ENCODE assay signal across 21 cellular contexts in the genomic region with DNA sequence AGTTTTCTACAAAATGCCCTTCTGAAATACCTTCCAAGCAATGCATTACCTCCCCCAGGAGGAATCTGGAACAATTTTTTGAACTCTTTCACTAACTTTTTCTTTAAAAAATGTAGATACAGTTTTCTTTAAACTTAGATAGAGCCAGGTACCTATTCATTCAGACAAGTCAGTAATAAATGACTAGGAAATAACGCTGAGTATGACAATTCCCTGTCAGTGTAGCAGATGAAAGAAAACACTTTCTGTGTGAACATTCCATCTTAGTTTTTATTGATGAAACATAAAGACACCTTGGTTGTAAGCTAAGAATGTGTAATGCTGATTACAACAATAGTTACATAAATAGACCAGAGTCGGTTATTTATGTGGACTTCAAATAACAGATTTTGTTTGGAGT. TPM values are rescaled to one million over a fixed set of nuclear protein-coding genes. Genes with fewer than 3 reads are reported as not detected.
DNase-seq lines count a peak whose midpoint lies in the region; ATAC-seq, FAIRE-seq and TF ChIP-seq lines count a peak whose summit lies in the region.
"Had no signal": no experiment of that assay in that cellular context is flagged by ENCODE, and none has a peak within 500 bp of the region (broad histone marks: within the 10 kb centered on the region; RNA-seq: fewer than 3 reads in every experiment).

No MANE protein-coding gene starts in this region.

- CTCF ChIA-PET in A549 (lab: Yijun Ruan, JAX): no interaction called here
- CTCF ChIA-PET in activated CD4-positive, alpha-beta memory T cell treated with anti-CD3 and anti-CD28 coated beads, Interleukin-2, amount 10 ng/mL, durations not matched to agents 7 days and 5 days (lab: Charles Lee): interaction anchor here (0.6 kb wide), 1 partner anchor 17 kb away, joined by 3 read pairs; no protein-coding TSS in a partner anchor

- H3K4me3 ChIP-seq in A549: no peak overlapping the region
- H3K4me3 ChIP-seq in osteoblast (ENCODE audit: insufficient read depth, low read length): no peak overlapping the region
- H3K4me3 ChIP-seq: BLaER1, GM23248, PC-9, SJSA1 had no signal

- 93% methylated on average over 2 of the region's 2 CpGs for WGBS in A549 (ENCODE audit: missing lambda C conversion rate)

- no peak for TF ChIP-seq EP300 in A549 (IDR thresholded peaks at IDR 0.05)

- H3K27me3 Mint-ChIP-seq in brain: peaks cover 5% of the 10 kb centered on the region
- no peaks in the 10 kb centered on the region for H3K27me3 Mint-ChIP-seq in nephron progenitor cell (ENCODE audit: low read depth, poor library complexity)
- peaks cover 18% of the 10 kb centered on the region for H3K27me3 Mint-ChIP-seq in activated CD4-positive, alpha-beta memory T cell treated with anti-CD3 and anti-CD28 coated beads, Interleukin-2, amount 10 ng/mL, durations not matched to agents 7 days and 5 days

- H3K36me3 ChIP-seq in osteoblast (ENCODE audit: insufficient read depth, low read length): no peaks in the 10 kb centered on the region
- H3K36me3 ChIP-seq: BLaER1, SJSA1 had no signal

- H3K4me2 ChIP-seq in A549: no peak overlapping the region
- no peak overlapping the region for H3K4me2 ChIP-seq in osteoblast (ENCODE audit: insufficient read depth, low read length)
- H3K4me2 ChIP-seq: BLaER1, PC-9 had no signal

- TF ChIP-seq CTCF in A549 (IDR thresholded peaks at IDR 0.05) (no peak), brain (conservative IDR thresholded peaks at IDR 0.05) (no peak), nephron progenitor cell (IDR thresholded peaks at IDR 0.05) (no peak), osteoblast (IDR thresholded peaks at IDR 0.05; ENCODE audit: extremely low read depth, low read depth, low read length) (no peak)

- POLR2A ChIA-PET in A549 (lab: Yijun Ruan, JAX): no interaction called here
- POLR2A ChIA-PET in activated CD4-positive, alpha-beta memory T cell treated with anti-CD3 and anti-CD28 coated beads, Interleukin-2, amount 10 ng/mL, durations not matched to agents 7 days and 5 days (lab: Charles Lee): no interaction called here

- no peaks in the 10 kb centered on the region for H4K20me1 ChIP-seq in osteoblast (ENCODE audit: insufficient read depth, low read length)
- H4K20me1 ChIP-seq: BLaER1 had no signal

- H3K27me3 ChIP-seq in osteoblast (ENCODE audit: insufficient read depth, low read length): no peaks in the 10 kb centered on the region
- H3K27me3 ChIP-seq: BLaER1, SJSA1 had no signal

- peaks cover 15% of the 10 kb centered on the region; the same call in 2 of the 3 replicates for H3K4me1 ChIP-seq in A549
- peaks cover 7% of the 10 kb centered on the region for H3K4me1 ChIP-seq in osteoblast (ENCODE audit: insufficient read depth, low read length)

- no peak for TF ChIP-seq POLR2A in A549 (IDR thresholded peaks at IDR 0.05; ENCODE audit: low read length)

- no peak for ATAC-seq in A549

- no peak for TF ChIP-seq RAD21 in A549 (conservative IDR thresholded peaks at IDR 0.05 in 1 of 2, IDR thresholded peaks at IDR 0.05 in 1 of 2)

- no peaks in the 10 kb centered on the region for H3K36me3 Mint-ChIP-seq in brain
- peaks cover 3% of the 10 kb centered on the region for H3K36me3 Mint-ChIP-seq in nephron progenitor cell (ENCODE audit: low read depth)
- no peaks in the 10 kb centered on the region for H3K36me3 Mint-ChIP-seq in activated CD4-positive, alpha-beta memory T cell treated with anti-CD3 and anti-CD28 coated beads, Interleukin-2, amount 10 ng/mL, durations not matched to agents 7 days and 5 days (ENCODE audit: low read depth)
- H3K36me3 Mint-ChIP-seq: CD4-positive, CD25-positive, alpha-beta regulatory T cell had no signal

- DNase-seq in A549 (ENCODE audit: low read depth in 1 of 2, low spot score in 1 of 2) (no peak), nephron progenitor cell (no peak), superior temporal gyrus (ENCODE audit: extremely low spot score) (peak; percentile 63), GM19238 (ENCODE audit: insufficient read length, low spot score) (no peak), osteoblast (ENCODE audit: insufficient read length, low spot score, missing footprints) (no peak), DMS 273 treated with DMSO at 0.1 percent for 48 hours (lab: John Stamatoyannopoulos, UW) (no peak)
- DNase-seq in activated CD4-positive, alpha-beta memory T cell treated with anti-CD3 and anti-CD28 coated beads, Interleukin-2, amount 10 ng/mL, durations not matched to agents 7 days and 5 days: no peak
- DNase-seq: CD4-positive, CD25-positive, alpha-beta regulatory T cell; GM23248; H7; NCI-H1048; NCI-H1694; NCI-H2081; NCI-H2227 treated with DMSO at 0.1 percent for 48 hours; NCI-H526 treated with DMSO at 0.1 percent for 48 hours; PC-9; Right ventricle myocardium superior had no signal

- no peak for FAIRE-seq in A549 (lab: Jason Lieb, UNC)

- no peak overlapping the region for H2AFZ ChIP-seq in osteoblast (ENCODE audit: low read length)
- H2AFZ ChIP-seq: PC-9 had no signal

- H3K27ac ChIP-seq in A549 (no peak overlapping the region), osteoblast (ENCODE audit: low read depth, low read length) (no peak overlapping the region)
- H3K27ac ChIP-seq: BLaER1, GM23248, PC-9, SJSA1 had no signal

- H3K79me2 ChIP-seq in osteoblast (ENCODE audit: insufficient read depth, low read length): no peaks in the 10 kb centered on the region

- H3K27ac Mint-ChIP-seq in brain: peak overlapping the region; percentile 92 to 94 (median 93)
- H3K27ac Mint-ChIP-seq in nephron progenitor cell: no peak overlapping the region
- H3K27ac Mint-ChIP-seq in activated CD4-positive, alpha-beta memory T cell treated with anti-CD3 and anti-CD28 coated beads, Interleukin-2, amount 10 ng/mL, durations not matched to agents 7 days and 5 days: no peak overlapping the region
- H3K27ac Mint-ChIP-seq: CD4-positive, CD25-positive, alpha-beta regulatory T cell; IgD-negative memory B cell had no signal

- H3K4me3 Mint-ChIP-seq in brain (peak overlapping the region; percentile 46 to 90 (median 84)), nephron progenitor cell (peak overlapping the region; percentile 74)
- H3K4me3 Mint-ChIP-seq in activated CD4-positive, alpha-beta memory T cell treated with anti-CD3 and anti-CD28 coated beads, Interleukin-2, amount 10 ng/mL, durations not matched to agents 7 days and 5 days: no peak overlapping the region
- H3K4me3 Mint-ChIP-seq: CD4-positive, CD25-positive, alpha-beta regulatory T cell had no signal

- no peaks in the 10 kb centered on the region for H3K9me3 ChIP-seq in A549
- H3K9me3 ChIP-seq in osteoblast (ENCODE audit: low read depth, low read length): no peaks in the 10 kb centered on the region
- H3K9me3 ChIP-seq: BLaER1, SJSA1 had no signal

- H3K9me3 Mint-ChIP-seq in brain (peaks cover 0 to 4% (median 0%) of the 10 kb centered on the region in 5 experiments), nephron progenitor cell (peaks cover 8% of the 10 kb centered on the region)
- H3K9me3 Mint-ChIP-seq in activated CD4-positive, alpha-beta memory T cell treated with anti-CD3 and anti-CD28 coated beads, Interleukin-2, amount 10 ng/mL, durations not matched to agents 7 days and 5 days: no peaks in the 10 kb centered on the region
- H3K9me3 Mint-ChIP-seq: CD4-positive, CD25-positive, alpha-beta regulatory T cell had no signal

- H3K4me1 Mint-ChIP-seq in brain (peaks cover 89% of the 10 kb centered on the region), nephron progenitor cell (peaks cover 61% of the 10 kb centered on the region)
- peaks cover 2% of the 10 kb centered on the region for H3K4me1 Mint-ChIP-seq in activated CD4-positive, alpha-beta memory T cell treated with anti-CD3 and anti-CD28 coated beads, Interleukin-2, amount 10 ng/mL, durations not matched to agents 7 days and 5 days

TF ChIP-seq in A549, 52 proteins besides CTCF, POLR2A, EP300 and RAD21:
- TF ChIP-seq ESRRA (IDR thresholded peaks at IDR 0.05; ENCODE audit: borderline replicate concordance, low read length) (no peak), MAFK (IDR thresholded peaks at IDR 0.05; ENCODE audit: partially characterized antibody) (peak; percentile 54)

RNA-seq across cellular contexts. Expression of gene QKI, which starts 19.4 kb away (rescaled TPM):
- polyA plus RNA-seq in A549 (2011; rRNA removed) (90.5 and 98.2 TPM in 2 replicates), A549 (2017; fragmentation: RNase III; extraction: RNeasy Plus Mini Kit Qiagen cat#74134 plus additional on column Dnase treatment) (69.5 to 74.5 TPM (median 71.9 TPM) in 3 replicates), brain (ENCODE audit: insufficient read depth, low read depth, low replicate concordance) (70.0 TPM)
- polyA plus RNA-seq in A549 (2012; cell fraction: cytosol; rRNA removed): 61.4 and 77.8 TPM in 2 replicates
- 50.1 and 51.2 TPM in 2 replicates for polyA plus RNA-seq in A549 (2012; cell fraction: nucleus; rRNA removed)
- polyA minus RNA-seq in A549 (2011; rRNA and poly(A)+ RNA removed): 184 and 220 TPM in 2 replicates
- total RNA-seq in osteoblast: 205 and 212 TPM in 2 replicates
- total RNA-seq in activated CD4-positive, alpha-beta memory T cell treated with anti-CD3 and anti-CD28 coated beads, Interleukin-2, amount 10 ng/mL, durations not matched to agents 7 days and 5 days: 10 to 100 TPM; 67.6 to 74.6 TPM

Comparison
In these comparisons a context has a peak if more than half of its experiments do, and no peak if none do; other contexts are left out.
1. H3K27ac Mint-ChIP-seq: peak in brain (5 of 5); none in nephron progenitor cell (single experiment) and activated CD4-positive, alpha-beta memory T cell treated with anti-CD3 and anti-CD28 coated beads, Interleukin-2, amount 10 ng/mL, durations not matched to agents 7 days and 5 days (single experiment).